Comparison of ENCODE assay signal across 28 cellular contexts in the genomic region with DNA sequence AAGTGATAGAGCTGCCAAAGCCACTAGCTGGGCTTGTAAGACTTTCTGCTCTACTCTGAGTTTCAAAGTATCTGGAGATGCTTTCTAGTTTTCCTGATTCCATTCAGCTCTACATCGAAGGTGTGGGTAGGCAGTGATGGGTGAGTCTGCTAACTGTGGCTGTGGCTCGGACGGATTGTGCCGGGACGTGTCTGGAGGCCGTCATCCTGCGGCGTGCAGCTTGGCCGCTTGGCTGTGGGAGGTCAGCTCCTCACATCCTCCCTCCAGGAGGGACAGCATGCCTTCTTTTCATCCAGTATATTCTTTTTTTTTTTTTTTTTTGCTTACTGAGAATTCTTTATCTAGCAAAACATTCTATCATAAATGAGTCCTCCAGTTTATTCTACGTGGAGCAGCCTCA.
"Had no signal": no experiment of that assay in that cellular context is flagged by ENCODE, and none has a peak within 500 bp of the region (broad histone marks: within the 10 kb centered on the region; RNA-seq: fewer than 3 reads in every experiment).

No MANE protein-coding gene starts in this region.

- H3K27ac ChIP-seq: neural progenitor cell, neutrophil, pancreas, psoas muscle, right lobe of liver, sigmoid colon, stomach, thoracic aorta, thyroid gland, tibial nerve, upper lobe of left lung, vagina had no signal

- H3K36me3 Mint-ChIP-seq: natural killer cell; neural progenitor cell; stimulated activated effector memory CD8-positive, alpha-beta T cell treated with anti-CD3 and anti-CD28 coated beads, Interleukin-12 subunit alpha, Interleukin-12 subunit beta, amount 100 ng/mL, for 72 hours; stimulated activated naive B cell treated with anti-CD40 and anti-IgM and Interleukin-4, amounts not matched to agents 10 μg/mL and 1 μg/mL and 100 μg/mL, for 72 hours had no signal

- H3K4me1 ChIP-seq: neural progenitor cell, pancreas, psoas muscle, right lobe of liver, sigmoid colon, stomach, thyroid gland, tibial nerve, upper lobe of left lung, vagina had no signal

- DNase-seq: naive thymus-derived CD4-positive, alpha-beta T cell; natural killer cell; nucleus accumbens; pancreas; psoas muscle; right cardiac atrium; right lobe of liver; sigmoid colon; small intestine; stimulated activated CD4-positive, alpha-beta T cell treated with anti-CD3 and anti-CD28 coated beads, Interleukin-15, amount 100 ng/mL, for 24 hours; stimulated activated CD4-positive, alpha-beta T cell treated with anti-CD3 and anti-CD28 coated beads, Interleukin-2, amount 100 ng/mL, for 24 hours; stimulated activated CD4-positive, alpha-beta T cell treated with anti-CD3 and anti-CD28 coated beads, Interleukin-2, amount 100 ng/mL, for 48 hours; stimulated activated CD4-positive, alpha-beta T cell treated with anti-CD3 and anti-CD28 coated beads, Interleukin-4, amount 100 ng/mL, for 24 hours; stimulated activated naive B cell treated with anti-CD40 and anti-IgM and Interleukin-4, amounts not matched to agents 10 μg/mL and 1 μg/mL and 100 μg/mL, for 72 hours; stimulated activated naive CD4-positive, alpha-beta T cell treated with Interleukin-2 at 50 U/mL for 16 hours; stomach; thyroid gland; trophoblast cell had no signal

- H3K4me3 ChIP-seq: neural progenitor cell, pancreas, psoas muscle, right lobe of liver, sigmoid colon, stomach, thoracic aorta, thyroid gland, tibial nerve, upper lobe of left lung, vagina had no signal

- H3K27ac Mint-ChIP-seq: naive thymus-derived CD4-positive, alpha-beta T cell; natural killer cell; nephron; neural progenitor cell; progenitor cell of endocrine pancreas; stimulated activated effector memory CD8-positive, alpha-beta T cell treated with anti-CD3 and anti-CD28 coated beads, Interleukin-12 subunit alpha, Interleukin-12 subunit beta, amount 100 ng/mL, for 72 hours; stimulated activated naive B cell treated with anti-CD40 and anti-IgM and Interleukin-4, amounts not matched to agents 10 μg/mL and 1 μg/mL and 100 μg/mL, for 72 hours; stimulated activated naive CD8-positive, alpha-beta T cell treated with anti-CD3 and anti-CD28 coated beads, Interleukin-15, Interleukin-2, amounts not matched to agents 100 ng/mL and 50 ng/mL, for 24 hours had no signal

- H3K9me3 ChIP-seq: neutrophil, pancreas, psoas muscle, right lobe of liver, sigmoid colon, thoracic aorta, thyroid gland, upper lobe of left lung, vagina had no signal

- H3K27me3 ChIP-seq: neural progenitor cell, neutrophil, pancreas, right lobe of liver, sigmoid colon, stomach, thyroid gland, tibial nerve, upper lobe of left lung, vagina had no signal

- H3K4me2 ChIP-seq: neural progenitor cell had no signal

- H3K9me3 Mint-ChIP-seq: stimulated activated effector memory CD8-positive, alpha-beta T cell treated with anti-CD3 and anti-CD28 coated beads, Interleukin-12 subunit alpha, Interleukin-12 subunit beta, amount 100 ng/mL, for 72 hours; stimulated activated naive CD8-positive, alpha-beta T cell treated with anti-CD3 and anti-CD28 coated beads, Interleukin-15, Interleukin-2, amounts not matched to agents 100 ng/mL and 50 ng/mL, for 24 hours had no signal

- H3K9ac ChIP-seq: neural progenitor cell had no signal

- H2AFZ ChIP-seq: neural progenitor cell had no signal

- H3K4me1 Mint-ChIP-seq: naive thymus-derived CD4-positive, alpha-beta T cell; natural killer cell; nephron; stimulated activated effector memory CD8-positive, alpha-beta T cell treated with anti-CD3 and anti-CD28 coated beads, Interleukin-12 subunit alpha, Interleukin-12 subunit beta, amount 100 ng/mL, for 72 hours; stimulated activated naive B cell treated with anti-CD40 and anti-IgM and Interleukin-4, amounts not matched to agents 10 μg/mL and 1 μg/mL and 100 μg/mL, for 72 hours had no signal

- ATAC-seq: naive thymus-derived CD4-positive, alpha-beta T cell; natural killer cell; pancreas; psoas muscle; right cardiac atrium; right lobe of liver; stimulated activated effector memory CD8-positive, alpha-beta T cell treated with anti-CD3 and anti-CD28 coated beads, Interleukin-12 subunit alpha, Interleukin-12 subunit beta, amount 100 ng/mL, for 72 hours; stimulated activated naive B cell treated with anti-CD40 and anti-IgM and Interleukin-4, amounts not matched to agents 10 μg/mL and 1 μg/mL and 100 μg/mL, for 72 hours had no signal

- H3K27me3 Mint-ChIP-seq: progenitor cell of endocrine pancreas; stimulated activated naive CD8-positive, alpha-beta T cell treated with anti-CD3 and anti-CD28 coated beads, Interleukin-15, Interleukin-2, amounts not matched to agents 100 ng/mL and 50 ng/mL, for 24 hours had no signal

- H3K36me3 ChIP-seq: neural progenitor cell, neutrophil, pancreas, right lobe of liver, sigmoid colon, stomach, thoracic aorta, thyroid gland, tibial nerve, upper lobe of left lung, vagina had no signal

- H3K4me3 Mint-ChIP-seq: naive thymus-derived CD4-positive, alpha-beta T cell; natural killer cell; nephron; neural progenitor cell; stimulated activated effector memory CD8-positive, alpha-beta T cell treated with anti-CD3 and anti-CD28 coated beads, Interleukin-12 subunit alpha, Interleukin-12 subunit beta, amount 100 ng/mL, for 72 hours; stimulated activated naive B cell treated with anti-CD40 and anti-IgM and Interleukin-4, amounts not matched to agents 10 μg/mL and 1 μg/mL and 100 μg/mL, for 72 hours; stimulated activated naive CD8-positive, alpha-beta T cell treated with anti-CD3 and anti-CD28 coated beads, Interleukin-15, Interleukin-2, amounts not matched to agents 100 ng/mL and 50 ng/mL, for 24 hours had no signal
